Comparison of ENCODE assay signal across 2 cellular contexts in the genomic region with DNA sequence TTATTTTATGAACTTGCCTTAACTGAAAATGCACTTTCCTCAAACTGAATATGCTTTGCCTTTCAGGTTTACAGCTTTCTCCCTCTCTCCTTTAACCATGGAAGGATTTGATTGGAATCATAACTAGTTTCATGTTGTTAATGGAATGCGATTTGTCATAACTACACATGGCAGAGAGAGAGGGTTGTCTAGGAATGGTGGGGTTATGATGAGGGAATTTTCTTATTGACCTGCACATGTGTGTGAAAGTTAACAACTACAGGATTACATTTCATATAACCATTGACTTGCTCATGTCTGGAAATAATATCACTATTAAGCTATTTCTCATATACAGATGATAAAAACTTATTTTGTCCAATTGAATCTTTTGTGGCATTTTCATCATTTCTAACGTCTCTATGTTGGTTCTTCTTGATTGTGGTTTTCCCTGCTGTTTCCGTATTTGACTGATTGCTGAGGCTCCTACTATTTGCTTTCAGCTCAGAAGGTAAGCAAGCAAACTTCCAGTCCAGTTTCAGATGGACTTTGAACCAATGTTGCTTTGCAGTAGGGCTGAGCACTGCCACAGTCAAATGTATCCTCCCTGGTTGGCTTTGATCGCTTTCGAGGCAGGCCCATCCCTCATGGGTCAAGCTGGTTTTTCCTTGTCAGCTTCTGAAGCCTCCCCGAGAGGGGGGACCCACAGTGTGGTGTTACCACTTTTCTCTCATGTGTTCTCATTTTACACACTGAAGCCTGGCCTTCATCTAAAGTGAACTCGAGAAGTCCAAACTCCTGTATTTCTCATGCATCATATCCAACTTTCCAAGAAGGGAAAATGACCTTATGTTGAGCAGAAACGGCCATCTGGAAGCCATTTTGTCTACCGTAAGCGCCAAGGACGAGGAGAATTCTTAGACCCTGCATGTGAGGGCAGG.
TF ChIP-seq lines count a peak whose summit lies in the region.

No MANE protein-coding gene starts in this region.

TF ChIP-seq in WTC11, 78 proteins besides CTCF, POLR2A, EP300 and RAD21:
- TF ChIP-seq NR3C1 (CRISPR knock-in tag; conservative IDR thresholded peaks at IDR 0.05; ENCODE audit: low read depth) (no peak), GABPB1 (CRISPR knock-in tag; IDR thresholded peaks at IDR 0.05) (peak; percentile 83)

TF ChIP-seq in HepG2, 621 proteins besides CTCF, POLR2A, EP300 and RAD21 (continues in another document):
- 0 out of 2 replicates have a peak, but pooled peaks have one; percentile 66 for TF ChIP-seq GFI1 (CRISPR knock-in tag; IDR thresholded peaks at IDR 0.05; ENCODE audit: borderline replicate concordance)
- TF ChIP-seq, protein P1, sequence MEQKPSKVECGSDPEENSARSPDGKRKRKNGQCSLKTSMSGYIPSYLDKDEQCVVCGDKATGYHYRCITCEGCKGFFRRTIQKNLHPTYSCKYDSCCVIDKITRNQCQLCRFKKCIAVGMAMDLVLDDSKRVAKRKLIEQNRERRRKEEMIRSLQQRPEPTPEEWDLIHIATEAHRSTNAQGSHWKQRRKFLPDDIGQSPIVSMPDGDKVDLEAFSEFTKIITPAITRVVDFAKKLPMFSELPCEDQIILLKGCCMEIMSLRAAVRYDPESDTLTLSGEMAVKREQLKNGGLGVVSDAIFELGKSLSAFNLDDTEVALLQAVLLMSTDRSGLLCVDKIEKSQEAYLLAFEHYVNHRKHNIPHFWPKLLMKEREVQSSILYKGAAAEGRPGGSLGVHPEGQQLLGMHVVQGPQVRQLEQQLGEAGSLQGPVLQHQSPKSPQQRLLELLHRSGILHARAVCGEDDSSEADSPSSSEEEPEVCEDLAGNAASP (CRISPR knock-in tag; IDR thresholded peaks at IDR 0.05; ENCODE audit: borderline replicate concordance), result peak; percentile 86
- peak; percentile 89 for TF ChIP-seq MIER2 (CRISPR knock-in tag; IDR thresholded peaks at IDR 0.05)
- TF ChIP-seq XBP1 (CRISPR knock-in tag; IDR thresholded peaks at IDR 0.05), result 0 out of 2 replicates have a peak, but pooled peaks have one; percentile 16
- no peak for TF ChIP-seq ZNF790 (CRISPR knock-in tag; IDR thresholded peaks at IDR 0.05; ENCODE audit: borderline replicate concordance)
- TF ChIP-seq, protein P2, sequence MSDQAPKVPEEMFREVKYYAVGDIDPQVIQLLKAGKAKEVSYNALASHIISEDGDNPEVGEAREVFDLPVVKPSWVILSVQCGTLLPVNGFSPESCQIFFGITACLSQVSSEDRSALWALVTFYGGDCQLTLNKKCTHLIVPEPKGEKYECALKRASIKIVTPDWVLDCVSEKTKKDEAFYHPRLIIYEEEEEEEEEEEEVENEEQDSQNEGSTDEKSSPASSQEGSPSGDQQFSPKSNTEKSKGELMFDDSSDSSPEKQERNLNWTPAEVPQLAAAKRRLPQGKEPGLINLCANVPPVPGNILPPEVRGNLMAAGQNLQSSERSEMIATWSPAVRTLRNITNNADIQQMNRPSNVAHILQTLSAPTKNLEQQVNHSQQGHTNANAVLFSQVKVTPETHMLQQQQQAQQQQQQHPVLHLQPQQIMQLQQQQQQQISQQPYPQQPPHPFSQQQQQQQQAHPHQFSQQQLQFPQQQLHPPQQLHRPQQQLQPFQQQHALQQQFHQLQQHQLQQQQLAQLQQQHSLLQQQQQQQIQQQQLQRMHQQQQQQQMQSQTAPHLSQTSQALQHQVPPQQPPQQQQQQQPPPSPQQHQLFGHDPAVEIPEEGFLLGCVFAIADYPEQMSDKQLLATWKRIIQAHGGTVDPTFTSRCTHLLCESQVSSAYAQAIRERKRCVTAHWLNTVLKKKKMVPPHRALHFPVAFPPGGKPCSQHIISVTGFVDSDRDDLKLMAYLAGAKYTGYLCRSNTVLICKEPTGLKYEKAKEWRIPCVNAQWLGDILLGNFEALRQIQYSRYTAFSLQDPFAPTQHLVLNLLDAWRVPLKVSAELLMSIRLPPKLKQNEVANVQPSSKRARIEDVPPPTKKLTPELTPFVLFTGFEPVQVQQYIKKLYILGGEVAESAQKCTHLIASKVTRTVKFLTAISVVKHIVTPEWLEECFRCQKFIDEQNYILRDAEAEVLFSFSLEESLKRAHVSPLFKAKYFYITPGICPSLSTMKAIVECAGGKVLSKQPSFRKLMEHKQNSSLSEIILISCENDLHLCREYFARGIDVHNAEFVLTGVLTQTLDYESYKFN (CRISPR knock-in tag; conservative IDR thresholded peaks at IDR 0.05), result peak; percentile 100
- peak; percentile 98 for TF ChIP-seq CBFB (CRISPR knock-in tag; IDR thresholded peaks at IDR 0.05)
- no peak for TF ChIP-seq FOSL1 (CRISPR knock-in tag; IDR thresholded peaks at IDR 0.05; ENCODE audit: borderline replicate concordance)
- TF ChIP-seq, protein P3, sequence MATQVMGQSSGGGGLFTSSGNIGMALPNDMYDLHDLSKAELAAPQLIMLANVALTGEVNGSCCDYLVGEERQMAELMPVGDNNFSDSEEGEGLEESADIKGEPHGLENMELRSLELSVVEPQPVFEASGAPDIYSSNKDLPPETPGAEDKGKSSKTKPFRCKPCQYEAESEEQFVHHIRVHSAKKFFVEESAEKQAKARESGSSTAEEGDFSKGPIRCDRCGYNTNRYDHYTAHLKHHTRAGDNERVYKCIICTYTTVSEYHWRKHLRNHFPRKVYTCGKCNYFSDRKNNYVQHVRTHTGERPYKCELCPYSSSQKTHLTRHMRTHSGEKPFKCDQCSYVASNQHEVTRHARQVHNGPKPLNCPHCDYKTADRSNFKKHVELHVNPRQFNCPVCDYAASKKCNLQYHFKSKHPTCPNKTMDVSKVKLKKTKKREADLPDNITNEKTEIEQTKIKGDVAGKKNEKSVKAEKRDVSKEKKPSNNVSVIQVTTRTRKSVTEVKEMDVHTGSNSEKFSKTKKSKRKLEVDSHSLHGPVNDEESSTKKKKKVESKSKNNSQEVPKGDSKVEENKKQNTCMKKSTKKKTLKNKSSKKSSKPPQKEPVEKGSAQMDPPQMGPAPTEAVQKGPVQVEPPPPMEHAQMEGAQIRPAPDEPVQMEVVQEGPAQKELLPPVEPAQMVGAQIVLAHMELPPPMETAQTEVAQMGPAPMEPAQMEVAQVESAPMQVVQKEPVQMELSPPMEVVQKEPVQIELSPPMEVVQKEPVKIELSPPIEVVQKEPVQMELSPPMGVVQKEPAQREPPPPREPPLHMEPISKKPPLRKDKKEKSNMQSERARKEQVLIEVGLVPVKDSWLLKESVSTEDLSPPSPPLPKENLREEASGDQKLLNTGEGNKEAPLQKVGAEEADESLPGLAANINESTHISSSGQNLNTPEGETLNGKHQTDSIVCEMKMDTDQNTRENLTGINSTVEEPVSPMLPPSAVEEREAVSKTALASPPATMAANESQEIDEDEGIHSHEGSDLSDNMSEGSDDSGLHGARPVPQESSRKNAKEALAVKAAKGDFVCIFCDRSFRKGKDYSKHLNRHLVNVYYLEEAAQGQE (IDR thresholded peaks at IDR 0.05; ENCODE audit: borderline replicate concordance in 1 of 2, low read depth in 1 of 2, low read length in 2 of 2), result peak in 1 of 2 experiments; percentile 78; a peak in 1 of 4 replicates
- no peak for TF ChIP-seq ATF7 (IDR thresholded peaks at IDR 0.05)
- TF ChIP-seq ATF7 (CRISPR knock-in tag; IDR thresholded peaks at IDR 0.05), result no peak; the same call in 1 of the 2 replicates
- TF ChIP-seq RFX1 (IDR thresholded peaks at IDR 0.05), result no peak
- TF ChIP-seq, protein P4, sequence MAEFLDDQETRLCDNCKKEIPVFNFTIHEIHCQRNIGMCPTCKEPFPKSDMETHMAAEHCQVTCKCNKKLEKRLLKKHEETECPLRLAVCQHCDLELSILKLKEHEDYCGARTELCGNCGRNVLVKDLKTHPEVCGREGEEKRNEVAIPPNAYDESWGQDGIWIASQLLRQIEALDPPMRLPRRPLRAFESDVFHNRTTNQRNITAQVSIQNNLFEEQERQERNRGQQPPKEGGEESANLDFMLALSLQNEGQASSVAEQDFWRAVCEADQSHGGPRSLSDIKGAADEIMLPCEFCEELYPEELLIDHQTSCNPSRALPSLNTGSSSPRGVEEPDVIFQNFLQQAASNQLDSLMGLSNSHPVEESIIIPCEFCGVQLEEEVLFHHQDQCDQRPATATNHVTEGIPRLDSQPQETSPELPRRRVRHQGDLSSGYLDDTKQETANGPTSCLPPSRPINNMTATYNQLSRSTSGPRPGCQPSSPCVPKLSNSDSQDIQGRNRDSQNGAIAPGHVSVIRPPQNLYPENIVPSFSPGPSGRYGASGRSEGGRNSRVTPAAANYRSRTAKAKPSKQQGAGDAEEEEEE (CRISPR knock-in tag; IDR thresholded peaks at IDR 0.05; ENCODE audit: borderline replicate concordance), result 0 out of 2 replicates have a peak, but pooled peaks have one; percentile 29
- peak; percentile 90 for TF ChIP-seq ZFX (CRISPR knock-in tag; IDR thresholded peaks at IDR 0.05; ENCODE audit: low read depth)
- TF ChIP-seq, protein P5, sequence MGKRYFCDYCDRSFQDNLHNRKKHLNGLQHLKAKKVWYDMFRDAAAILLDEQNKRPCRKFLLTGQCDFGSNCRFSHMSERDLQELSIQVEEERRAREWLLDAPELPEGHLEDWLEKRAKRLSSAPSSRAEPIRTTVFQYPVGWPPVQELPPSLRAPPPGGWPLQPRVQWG (CRISPR knock-in tag; IDR thresholded peaks at IDR 0.05; ENCODE audit: borderline replicate concordance, low read depth), result no peak
- TF ChIP-seq HOXA7 (CRISPR knock-in tag; IDR thresholded peaks at IDR 0.05), result no peak
- TF ChIP-seq, protein P6, sequence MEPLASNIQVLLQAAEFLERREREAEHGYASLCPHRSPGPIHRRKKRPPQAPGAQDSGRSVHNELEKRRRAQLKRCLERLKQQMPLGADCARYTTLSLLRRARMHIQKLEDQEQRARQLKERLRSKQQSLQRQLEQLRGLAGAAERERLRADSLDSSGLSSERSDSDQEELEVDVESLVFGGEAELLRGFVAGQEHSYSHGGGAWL (CRISPR knock-in tag; IDR thresholded peaks at IDR 0.05), result 0 out of 2 replicates have a peak, but pooled peaks have one; percentile 58
- peak; percentile 61 for TF ChIP-seq POLR2AphosphoS5 (IDR thresholded peaks at IDR 0.05; ENCODE audit: low read depth, low read length)
- peak; percentile 86 for TF ChIP-seq CEBPG (CRISPR knock-in tag; IDR thresholded peaks at IDR 0.05)
- TF ChIP-seq RBAK (CRISPR knock-in tag; IDR thresholded peaks at IDR 0.05), result peak; percentile 40; the same call in 1 of the 2 replicates
- peak; percentile 83; the same call in 1 of the 2 replicates for TF ChIP-seq MEIS1 (CRISPR knock-in tag; IDR thresholded peaks at IDR 0.05; ENCODE audit: borderline replicate concordance)
- TF ChIP-seq, protein P7, sequence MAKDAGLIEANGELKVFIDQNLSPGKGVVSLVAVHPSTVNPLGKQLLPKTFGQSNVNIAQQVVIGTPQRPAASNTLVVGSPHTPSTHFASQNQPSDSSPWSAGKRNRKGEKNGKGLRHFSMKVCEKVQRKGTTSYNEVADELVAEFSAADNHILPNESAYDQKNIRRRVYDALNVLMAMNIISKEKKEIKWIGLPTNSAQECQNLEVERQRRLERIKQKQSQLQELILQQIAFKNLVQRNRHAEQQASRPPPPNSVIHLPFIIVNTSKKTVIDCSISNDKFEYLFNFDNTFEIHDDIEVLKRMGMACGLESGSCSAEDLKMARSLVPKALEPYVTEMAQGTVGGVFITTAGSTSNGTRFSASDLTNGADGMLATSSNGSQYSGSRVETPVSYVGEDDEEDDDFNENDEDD (CRISPR knock-in tag; IDR thresholded peaks at IDR 0.05; ENCODE audit: borderline replicate concordance), result peak; percentile 70; the same call in 1 of the 2 replicates
- peak; percentile 99 for TF ChIP-seq ZNF292 (CRISPR knock-in tag; IDR thresholded peaks at IDR 0.05; ENCODE audit: borderline replicate concordance, low read depth)
- TF ChIP-seq DR1 (CRISPR knock-in tag; IDR thresholded peaks at IDR 0.05), result no peak
- no peak; the same call in 1 of the 2 replicates for TF ChIP-seq BRCA1 (CRISPR knock-in tag; IDR thresholded peaks at IDR 0.05)
- TF ChIP-seq FOXK1 (CRISPR knock-in tag; IDR thresholded peaks at IDR 0.05; ENCODE audit: borderline replicate concordance, low read depth), result peak; percentile 95
- TF ChIP-seq, protein P8, sequence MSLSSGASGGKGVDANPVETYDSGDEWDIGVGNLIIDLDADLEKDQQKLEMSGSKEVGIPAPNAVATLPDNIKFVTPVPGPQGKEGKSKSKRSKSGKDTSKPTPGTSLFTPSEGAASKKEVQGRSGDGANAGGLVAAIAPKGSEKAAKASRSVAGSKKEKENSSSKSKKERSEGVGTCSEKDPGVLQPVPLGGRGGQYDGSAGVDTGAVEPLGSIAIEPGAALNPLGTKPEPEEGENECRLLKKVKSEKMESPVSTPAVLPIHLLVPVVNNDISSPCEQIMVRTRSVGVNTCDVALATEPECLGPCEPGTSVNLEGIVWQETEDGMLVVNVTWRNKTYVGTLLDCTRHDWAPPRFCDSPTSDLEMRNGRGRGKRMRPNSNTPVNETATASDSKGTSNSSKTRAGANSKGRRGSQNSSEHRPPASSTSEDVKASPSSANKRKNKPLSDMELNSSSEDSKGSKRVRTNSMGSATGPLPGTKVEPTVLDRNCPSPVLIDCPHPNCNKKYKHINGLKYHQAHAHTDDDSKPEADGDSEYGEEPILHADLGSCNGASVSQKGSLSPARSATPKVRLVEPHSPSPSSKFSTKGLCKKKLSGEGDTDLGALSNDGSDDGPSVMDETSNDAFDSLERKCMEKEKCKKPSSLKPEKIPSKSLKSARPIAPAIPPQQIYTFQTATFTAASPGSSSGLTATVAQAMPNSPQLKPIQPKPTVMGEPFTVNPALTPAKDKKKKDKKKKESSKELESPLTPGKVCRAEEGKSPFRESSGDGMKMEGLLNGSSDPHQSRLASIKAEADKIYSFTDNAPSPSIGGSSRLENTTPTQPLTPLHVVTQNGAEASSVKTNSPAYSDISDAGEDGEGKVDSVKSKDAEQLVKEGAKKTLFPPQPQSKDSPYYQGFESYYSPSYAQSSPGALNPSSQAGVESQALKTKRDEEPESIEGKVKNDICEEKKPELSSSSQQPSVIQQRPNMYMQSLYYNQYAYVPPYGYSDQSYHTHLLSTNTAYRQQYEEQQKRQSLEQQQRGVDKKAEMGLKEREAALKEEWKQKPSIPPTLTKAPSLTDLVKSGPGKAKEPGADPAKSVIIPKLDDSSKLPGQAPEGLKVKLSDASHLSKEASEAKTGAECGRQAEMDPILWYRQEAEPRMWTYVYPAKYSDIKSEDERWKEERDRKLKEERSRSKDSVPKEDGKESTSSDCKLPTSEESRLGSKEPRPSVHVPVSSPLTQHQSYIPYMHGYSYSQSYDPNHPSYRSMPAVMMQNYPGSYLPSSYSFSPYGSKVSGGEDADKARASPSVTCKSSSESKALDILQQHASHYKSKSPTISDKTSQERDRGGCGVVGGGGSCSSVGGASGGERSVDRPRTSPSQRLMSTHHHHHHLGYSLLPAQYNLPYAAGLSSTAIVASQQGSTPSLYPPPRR (CRISPR knock-in tag; IDR thresholded peaks at IDR 0.05; ENCODE audit: borderline replicate concordance), result peak; percentile 95
- TF ChIP-seq, protein P9, sequence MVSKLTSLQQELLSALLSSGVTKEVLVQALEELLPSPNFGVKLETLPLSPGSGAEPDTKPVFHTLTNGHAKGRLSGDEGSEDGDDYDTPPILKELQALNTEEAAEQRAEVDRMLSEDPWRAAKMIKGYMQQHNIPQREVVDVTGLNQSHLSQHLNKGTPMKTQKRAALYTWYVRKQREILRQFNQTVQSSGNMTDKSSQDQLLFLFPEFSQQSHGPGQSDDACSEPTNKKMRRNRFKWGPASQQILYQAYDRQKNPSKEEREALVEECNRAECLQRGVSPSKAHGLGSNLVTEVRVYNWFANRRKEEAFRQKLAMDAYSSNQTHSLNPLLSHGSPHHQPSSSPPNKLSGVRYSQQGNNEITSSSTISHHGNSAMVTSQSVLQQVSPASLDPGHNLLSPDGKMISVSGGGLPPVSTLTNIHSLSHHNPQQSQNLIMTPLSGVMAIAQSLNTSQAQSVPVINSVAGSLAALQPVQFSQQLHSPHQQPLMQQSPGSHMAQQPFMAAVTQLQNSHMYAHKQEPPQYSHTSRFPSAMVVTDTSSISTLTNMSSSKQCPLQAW (CRISPR knock-in tag; IDR thresholded peaks at IDR 0.05), result peak; percentile 96
